8 cellular contexts compared by ENCODE assay signal in the genomic region with DNA sequence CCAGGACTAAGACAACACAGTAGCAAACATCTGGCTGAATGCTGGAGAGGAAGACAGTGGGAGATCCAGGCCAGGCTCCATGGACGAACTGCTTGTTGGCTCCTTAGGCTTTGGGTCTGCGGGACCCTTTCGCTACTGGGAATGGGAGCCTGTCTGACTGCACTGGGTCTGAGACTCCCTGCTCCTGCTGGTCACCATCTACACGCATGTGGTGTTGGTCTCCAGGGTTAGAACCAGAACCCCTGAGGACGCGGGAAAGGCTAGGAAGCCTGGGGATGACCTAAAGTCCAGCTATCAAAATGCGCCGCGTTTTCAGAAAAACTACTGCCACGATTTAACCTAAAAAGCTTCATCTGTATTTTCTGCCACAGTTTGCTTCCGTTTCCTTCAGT. TPM values are rescaled to one million over a fixed set of nuclear protein-coding genes. Genes with fewer than 3 reads are reported as not detected.
A peak's percentile ranks its signal among the peaks of the same experiment; 100 is the strongest.
DNase-seq lines count a peak whose midpoint lies in the region; ATAC-seq, FAIRE-seq and TF ChIP-seq lines count a peak whose summit lies in the region.

No MANE protein-coding gene starts in this region.

- peaks cover 20% of the 10 kb centered on the region for H3K36me3 Mint-ChIP-seq in activated CD8-positive, alpha-beta memory T cell treated with anti-CD3 and anti-CD28 coated beads, Interleukin-2, amount 10 ng/mL, durations not matched to agents 7 days and 5 days
- H3K36me3 Mint-ChIP-seq in brain: peaks cover 18% of the 10 kb centered on the region

- WGBS in lung, 2 donors: 48 to 55% methylated on average over 11 of the region's 11 CpGs
- WGBS in transverse colon (ENCODE audit: low coverage in 1 of 2), 2 donors: 40 to 61% methylated on average over 1 to 11 of the region's 11 CpGs

- H3K4me3 Mint-ChIP-seq in activated CD8-positive, alpha-beta memory T cell treated with anti-CD3 and anti-CD28 coated beads, Interleukin-2, amount 10 ng/mL, durations not matched to agents 7 days and 5 days: peak overlapping the region; percentile 86
- H3K4me3 Mint-ChIP-seq in brain: peak overlapping the region; percentile 92 to 98 (median 96)

- H3K27ac Mint-ChIP-seq in activated CD8-positive, alpha-beta memory T cell treated with anti-CD3 and anti-CD28 coated beads, Interleukin-2, amount 10 ng/mL, durations not matched to agents 7 days and 5 days: peak overlapping the region; percentile 97
- H3K27ac Mint-ChIP-seq in brain: peak overlapping the region in 4 of 5 experiments; percentile 96 to 99 (median 98)

- H3K27me3 ChIP-seq in lung (ENCODE audit: control insufficient read depth, insufficient read depth) (no peaks in the 10 kb centered on the region), transverse colon (no peaks in the 10 kb centered on the region)

- intact Hi-C loops in transverse colon (cut with DNase I; ENCODE audit: low total_unique reads): no loop called here

- no peak for FAIRE-seq in frontal cortex (lab: Jason Lieb, UNC)

- H3K36me3 ChIP-seq in lung (ENCODE audit: control insufficient read depth in 2 of 2, insufficient read depth in 2 of 2, low read length in 2 of 2) (no peaks in the 10 kb centered on the region), transverse colon (no peaks in the 10 kb centered on the region)

- DNase-seq in activated CD8-positive, alpha-beta memory T cell treated with anti-CD3 and anti-CD28 coated beads, Interleukin-2, amount 10 ng/mL, durations not matched to agents 7 days and 5 days: no peak
- DNase-seq in activated CD8-positive, alpha-beta memory T cell treated with anti-CD3 and anti-CD28 coated beads, Interleukin-2, amount 50 U/mL, for 4 hours: no peak
- DNase-seq in lung (ENCODE audit: low spot score) (no peak), transverse colon (no peak), frontal cortex (ENCODE audit: low spot score in 2 of 2) (no peak), NCI-H2227 (lab: John Stamatoyannopoulos, UW; ENCODE audit: unreplicated experiment) (no peak)
- no peak for DNase-seq in stimulated activated CD8-positive, alpha-beta memory T cell treated with anti-CD3 and anti-CD28 coated beads, Interleukin-4, amount 100 ng/mL, for 48 hours

- H3K27ac ChIP-seq in lung (ENCODE audit: low read depth in 1 of 2, low read length in 1 of 2) (peak overlapping the region; percentile 93 to 96), transverse colon (peak overlapping the region; percentile 98 to 99 (median 99))

- TF ChIP-seq CTCF in brain (conservative IDR thresholded peaks at IDR 0.05): no peak
- TF ChIP-seq CTCF in lung (IDR thresholded peaks at IDR 0.05; ENCODE audit: control extremely low read depth, extremely low read depth): no peak
- no peak for TF ChIP-seq CTCF in transverse colon (IDR thresholded peaks at IDR 0.05)

- no peak for TF ChIP-seq POLR2A in transverse colon (IDR thresholded peaks at IDR 0.05)

- H3K9me3 ChIP-seq in lung (ENCODE audit: control insufficient read depth in 2 of 2, insufficient read depth in 1 of 2, low read length in 1 of 2) (no peaks in the 10 kb centered on the region), transverse colon (no peaks in the 10 kb centered on the region)

- peak overlapping the region; percentile 68 for H3K4me3 ChIP-seq in lung
- peak overlapping the region; percentile 77 to 86 (median 84) for H3K4me3 ChIP-seq in transverse colon

- no peaks in the 10 kb centered on the region for H3K9me3 Mint-ChIP-seq in activated CD8-positive, alpha-beta memory T cell treated with anti-CD3 and anti-CD28 coated beads, Interleukin-2, amount 10 ng/mL, durations not matched to agents 7 days and 5 days (ENCODE audit: low read depth)
- H3K9me3 Mint-ChIP-seq in brain: peaks cover 0 to 2% (median 0%) of the 10 kb centered on the region in 5 experiments

- CTCF ChIA-PET in activated CD8-positive, alpha-beta memory T cell treated with anti-CD3 and anti-CD28 coated beads, Interleukin-2, amount 10 ng/mL, durations not matched to agents 7 days and 5 days (lab: Charles Lee): interaction anchor here (0.6 to 2.0 kb wide), 2 partner anchors 13 to 14 kb away, joined by 3 to 4 read pairs; no protein-coding TSS in a partner anchor

- in situ Hi-C loops in transverse colon (cut with MboI; ENCODE audit: low pct_ligation_motif_present in 1 of 4, low pct_unique_long_range_greater_than_20kb in 1 of 4, low sequenced_read_pairs in 3 of 4): no loop called here

- H3K27me3 Mint-ChIP-seq in activated CD8-positive, alpha-beta memory T cell treated with anti-CD3 and anti-CD28 coated beads, Interleukin-2, amount 10 ng/mL, durations not matched to agents 7 days and 5 days: peaks cover 27% of the 10 kb centered on the region
- H3K27me3 Mint-ChIP-seq in brain: peaks cover 7% of the 10 kb centered on the region

- TF ChIP-seq EP300 in transverse colon (IDR thresholded peaks at IDR 0.05; ENCODE audit: low read depth): no peak

- H3K4me1 ChIP-seq in lung (ENCODE audit: control insufficient read depth in 2 of 2, insufficient read depth in 2 of 2, low read length in 2 of 2) (peaks cover 8 to 9% of the 10 kb centered on the region in 2 donors), transverse colon (peaks cover 13 to 33% (median 19%) of the 10 kb centered on the region in 4 donors)

- ATAC-seq in activated CD8-positive, alpha-beta memory T cell treated with anti-CD3 and anti-CD28 coated beads, Interleukin-2, amount 10 ng/mL, durations not matched to agents 7 days and 5 days: no peak
- ATAC-seq in lung (ENCODE audit: insufficient read depth, low FRiP score): no peak

- peaks cover 31% of the 10 kb centered on the region for H3K4me1 Mint-ChIP-seq in activated CD8-positive, alpha-beta memory T cell treated with anti-CD3 and anti-CD28 coated beads, Interleukin-2, amount 10 ng/mL, durations not matched to agents 7 days and 5 days
- H3K4me1 Mint-ChIP-seq in brain: peaks cover 53% of the 10 kb centered on the region

RNA-seq across cellular contexts. Expression of a gene that starts 0.8 kb away (rescaled TPM):
- 10 to 100 TPM; 82.0 to 85.6 TPM for total RNA-seq in activated CD8-positive, alpha-beta memory T cell treated with anti-CD3 and anti-CD28 coated beads, Interleukin-2, amount 10 ng/mL, durations not matched to agents 7 days and 5 days
- polyA plus RNA-seq in brain (ENCODE audit: insufficient read depth, low read depth, low replicate concordance): 191 TPM
- 100 to 1,000 TPM in 1 of 2 donors, 10 to 100 TPM in 1; 74.6 to 117 TPM for total RNA-seq in lung
- polyA plus RNA-seq in lung: 10 to 100 TPM; 58.1 to 91.4 TPM
- total RNA-seq in transverse colon: 10 to 100 TPM; 47.0 to 87.6 (median 60.5) TPM
- total RNA-seq in frontal cortex: 229 TPM
